ENCODE assay signal across 18 cellular contexts in the genomic region with DNA sequence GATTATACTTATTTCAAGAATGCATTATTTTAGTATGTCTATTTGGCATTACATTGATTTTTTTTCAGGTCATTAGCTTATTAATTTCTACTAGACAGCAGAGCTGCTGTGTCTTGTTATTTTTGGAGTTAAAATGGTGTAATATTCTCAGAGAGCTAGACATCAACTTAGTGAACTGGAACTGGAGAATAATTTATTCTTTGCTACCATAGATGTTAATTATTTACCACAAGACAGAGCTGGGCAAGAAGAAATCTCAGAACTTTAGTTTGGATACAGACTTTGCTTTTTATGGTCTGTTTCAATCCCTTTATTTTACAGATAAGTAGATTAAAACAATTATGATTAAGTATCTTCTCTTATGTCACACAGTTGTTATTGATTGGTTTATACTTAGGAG. TPM values are rescaled to one million over a fixed set of nuclear protein-coding genes. Genes with fewer than 3 reads are reported as not detected.
DNase-seq lines count a peak whose midpoint lies in the region; ATAC-seq and TF ChIP-seq lines count a peak whose summit lies in the region.
"Had no signal": no experiment of that assay in that cellular context is flagged by ENCODE, and none has a peak within 500 bp of the region (broad histone marks: within the 10 kb centered on the region; RNA-seq: fewer than 3 reads in every experiment).

No MANE protein-coding gene starts in this region.

- H3K27me3 ChIP-seq in GM23338 (ENCODE audit: insufficient read depth) (no peaks in the 10 kb centered on the region), hepatocyte (no peaks in the 10 kb centered on the region), PC-3 (ENCODE audit: low read length) (no peaks in the 10 kb centered on the region), right atrium auricular region (no peaks in the 10 kb centered on the region)

- H3K36me3 ChIP-seq in GM23338 (ENCODE audit: insufficient read depth) (no peaks in the 10 kb centered on the region), hepatocyte (replicated peaks; ENCODE audit: insufficient read depth, low read depth) (no peaks in the 10 kb centered on the region), PC-3 (ENCODE audit: low read depth, low read length) (no peaks in the 10 kb centered on the region), right atrium auricular region (no peaks in the 10 kb centered on the region)
- H3K36me3 ChIP-seq: BE2C had no signal

- no peak for ATAC-seq in GM23338
- ATAC-seq in PC-3: no peak
- no peak for ATAC-seq in GM18505 (IDR thresholded peaks at IDR 0.05; ENCODE audit: unreplicated experiment)

- POLR2A ChIA-PET in PC-3 (lab: Charles Lee; ENCODE audit: unreplicated experiment): interaction anchor here (0.6 kb wide), 1 partner anchor 25 kb away, joined by 4 read pairs; no protein-coding TSS in a partner anchor

- H3K9me2 ChIP-seq in GM23338 (ENCODE audit: insufficient read depth) (no peaks in the 10 kb centered on the region; the same call in 1 of the 2 replicates), hepatocyte (replicated peaks; ENCODE audit: insufficient read depth) (no peaks in the 10 kb centered on the region), PC-3 (replicated peaks; ENCODE audit: low read length) (no peaks in the 10 kb centered on the region)

- H4K20me1 ChIP-seq in GM23338 (replicated peaks; ENCODE audit: insufficient read depth) (no peaks in the 10 kb centered on the region), hepatocyte (ENCODE audit: insufficient read depth, poor library complexity, severe bottlenecking) (no peaks in the 10 kb centered on the region), PC-3 (ENCODE audit: low read length) (no peaks in the 10 kb centered on the region)

- no peak overlapping the region for H3K4me3 ChIP-seq in GM23338
- no peak overlapping the region for H3K4me3 ChIP-seq in hepatocyte
- no peak overlapping the region for H3K4me3 ChIP-seq in PC-3 (ENCODE audit: low read length)
- H3K4me3 ChIP-seq in right atrium auricular region: no peak overlapping the region

- no TSS peak for BruUV-seq in PC-3 (replicated peaks; lab: Mats Ljungman, UMichigan)

- intact Hi-C loops in PC-3 (cut with micrococcal nuclease): no loop called here

- H3K36me3 Mint-ChIP-seq in GM23338 (ENCODE audit: low read depth) (no peaks in the 10 kb centered on the region), nephron (ENCODE audit: low read depth) (no peaks in the 10 kb centered on the region)
- H3K36me3 Mint-ChIP-seq: CD4-positive, alpha-beta memory T cell had no signal

- no peaks in the 10 kb centered on the region for H3K9me3 Mint-ChIP-seq in GM23338
- no peaks in the 10 kb centered on the region for H3K9me3 Mint-ChIP-seq in nephron

- H3F3A ChIP-seq in GM23338 (replicated peaks; ENCODE audit: low read depth) (no peaks in the 10 kb centered on the region), PC-3 (ENCODE audit: low read length, unreplicated experiment) (no peaks in the 10 kb centered on the region)

- TF ChIP-seq POLR2A in GM18505 (IDR thresholded peaks at IDR 0.05; ENCODE audit: borderline replicate concordance, extremely low read depth, insufficient read depth, insufficient read length): no peak

- H2AFZ ChIP-seq in GM23338: no peak overlapping the region
- H2AFZ ChIP-seq in hepatocyte: no peak overlapping the region
- H2AFZ ChIP-seq in PC-3 (ENCODE audit: low read length): no peak overlapping the region

- no peaks in the 10 kb centered on the region for H3K79me2 ChIP-seq in GM23338 (replicated peaks; ENCODE audit: insufficient read depth)
- H3K79me2 ChIP-seq in hepatocyte: no peaks in the 10 kb centered on the region
- H3K79me2 ChIP-seq in PC-3 (ENCODE audit: low read length): no peaks in the 10 kb centered on the region

- TF ChIP-seq CTCF in GM23338 (conservative IDR thresholded peaks at IDR 0.05; ENCODE audit: low read depth in 2 of 2): no peak
- TF ChIP-seq CTCF in hepatocyte (IDR thresholded peaks at IDR 0.05; ENCODE audit: poor library complexity): no peak
- no peak for TF ChIP-seq CTCF in nephron (IDR thresholded peaks at IDR 0.05; ENCODE audit: unreplicated experiment in 3 of 3)
- TF ChIP-seq CTCF in PC-3 (conservative IDR thresholded peaks at IDR 0.05; ENCODE audit: low read depth, low read length): no peak
- no peak for TF ChIP-seq CTCF in right atrium auricular region (IDR thresholded peaks at IDR 0.05)

- H3K27me3 Mint-ChIP-seq in GM23338 (ENCODE audit: insufficient read depth, low read depth, poor library complexity) (peaks cover 5% of the 10 kb centered on the region), nephron (ENCODE audit: low read depth) (peaks cover 4% of the 10 kb centered on the region)

- H3K27ac ChIP-seq in GM23338 (ENCODE audit: low read depth) (no peak overlapping the region), hepatocyte (peak overlapping the region; percentile 54), PC-3 (ENCODE audit: low read length) (no peak overlapping the region), right atrium auricular region (no peak overlapping the region)
- H3K27ac ChIP-seq: C4-2B, HL-60 had no signal

- CTCF ChIA-PET in PC-3 (lab: Charles Lee): no interaction called here

- 0 out of 2 replicates have a peak, but pooled peaks cover 10% of the 10 kb centered on the region for H3K4me1 ChIP-seq in GM23338 (ENCODE audit: insufficient read depth)
- peaks cover 9% of the 10 kb centered on the region for H3K4me1 ChIP-seq in hepatocyte (ENCODE audit: insufficient read depth)
- H3K4me1 ChIP-seq in PC-3 (ENCODE audit: insufficient read depth, low read length): peaks cover under 1% of the 10 kb centered on the region; the same call in 1 of the 2 replicates
- no peaks in the 10 kb centered on the region for H3K4me1 ChIP-seq in right atrium auricular region
- H3K4me1 ChIP-seq: BE2C had no signal

- no peak overlapping the region for H3K9ac ChIP-seq in PC-3 (ENCODE audit: low read length)

- 0 out of 2 replicates have a peak overlapping the region, but pooled peaks have one; percentile 19 for H3K27ac Mint-ChIP-seq in GM23338
- peak overlapping the region; percentile 75 to 96 (median 79) for H3K27ac Mint-ChIP-seq in nephron
- H3K27ac Mint-ChIP-seq: CD4-positive, alpha-beta memory T cell; HFFc6 had no signal

- H3K4me2 ChIP-seq in GM23338: no peak overlapping the region
- peak overlapping the region; percentile 44 for H3K4me2 ChIP-seq in hepatocyte
- no peak overlapping the region for H3K4me2 ChIP-seq in PC-3 (ENCODE audit: low read length)

- H3K4me1 Mint-ChIP-seq in GM23338 (peaks cover 12% of the 10 kb centered on the region), nephron (peaks cover 13% of the 10 kb centered on the region)
- H3K4me1 Mint-ChIP-seq: CD4-positive, alpha-beta memory T cell had no signal

- no peak for DNase-seq in GM23338 (ENCODE audit: low spot score)
- no peak for DNase-seq in hepatocyte (ENCODE audit: low spot score)
- peak; percentile 36 for DNase-seq in left kidney (ENCODE audit: low read depth, low spot score)
- DNase-seq in PC-3: no peak
- DNase-seq in NK-92 treated with Interleukin-12 subunit alpha and Interleukin-12 subunit beta, amount 100 ng/mL, for 24 hours (lab: John Stamatoyannopoulos, UW): no peak
- DNase-seq in right atrium auricular region (ENCODE audit: low spot score): no peak
- DNase-seq: BE2C; CD4-positive, alpha-beta memory T cell; DND-41; GDM1; HCEC 1CT; HFFc6; IMR-90; KBM-7 had no signal

- H3K4me3 Mint-ChIP-seq in GM23338: no peak overlapping the region
- peak overlapping the region in 1 of 3 experiments; percentile 40 for H3K4me3 Mint-ChIP-seq in nephron
- H3K4me3 Mint-ChIP-seq: CD4-positive, alpha-beta memory T cell; HFFc6 had no signal

- H3K9me3 ChIP-seq in hepatocyte (ENCODE audit: low read depth) (no peaks in the 10 kb centered on the region), PC-3 (ENCODE audit: low read length) (no peaks in the 10 kb centered on the region), right atrium auricular region (no peaks in the 10 kb centered on the region)
- H3K9me3 ChIP-seq: BE2C had no signal

TF ChIP-seq in GM23338, 12 proteins besides CTCF, POLR2A, EP300 and RAD21 (continues in another document):
- TF ChIP-seq, protein P1, sequence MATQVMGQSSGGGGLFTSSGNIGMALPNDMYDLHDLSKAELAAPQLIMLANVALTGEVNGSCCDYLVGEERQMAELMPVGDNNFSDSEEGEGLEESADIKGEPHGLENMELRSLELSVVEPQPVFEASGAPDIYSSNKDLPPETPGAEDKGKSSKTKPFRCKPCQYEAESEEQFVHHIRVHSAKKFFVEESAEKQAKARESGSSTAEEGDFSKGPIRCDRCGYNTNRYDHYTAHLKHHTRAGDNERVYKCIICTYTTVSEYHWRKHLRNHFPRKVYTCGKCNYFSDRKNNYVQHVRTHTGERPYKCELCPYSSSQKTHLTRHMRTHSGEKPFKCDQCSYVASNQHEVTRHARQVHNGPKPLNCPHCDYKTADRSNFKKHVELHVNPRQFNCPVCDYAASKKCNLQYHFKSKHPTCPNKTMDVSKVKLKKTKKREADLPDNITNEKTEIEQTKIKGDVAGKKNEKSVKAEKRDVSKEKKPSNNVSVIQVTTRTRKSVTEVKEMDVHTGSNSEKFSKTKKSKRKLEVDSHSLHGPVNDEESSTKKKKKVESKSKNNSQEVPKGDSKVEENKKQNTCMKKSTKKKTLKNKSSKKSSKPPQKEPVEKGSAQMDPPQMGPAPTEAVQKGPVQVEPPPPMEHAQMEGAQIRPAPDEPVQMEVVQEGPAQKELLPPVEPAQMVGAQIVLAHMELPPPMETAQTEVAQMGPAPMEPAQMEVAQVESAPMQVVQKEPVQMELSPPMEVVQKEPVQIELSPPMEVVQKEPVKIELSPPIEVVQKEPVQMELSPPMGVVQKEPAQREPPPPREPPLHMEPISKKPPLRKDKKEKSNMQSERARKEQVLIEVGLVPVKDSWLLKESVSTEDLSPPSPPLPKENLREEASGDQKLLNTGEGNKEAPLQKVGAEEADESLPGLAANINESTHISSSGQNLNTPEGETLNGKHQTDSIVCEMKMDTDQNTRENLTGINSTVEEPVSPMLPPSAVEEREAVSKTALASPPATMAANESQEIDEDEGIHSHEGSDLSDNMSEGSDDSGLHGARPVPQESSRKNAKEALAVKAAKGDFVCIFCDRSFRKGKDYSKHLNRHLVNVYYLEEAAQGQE (IDR thresholded peaks at IDR 0.05; ENCODE audit: unreplicated experiment): no peak

RNA-seq across cellular contexts. Expression of a gene that starts 10.2 kb away (rescaled TPM):
- 4.1 and 9.1 TPM in 2 replicates for total RNA-seq in GM23338 (2014; rRNA removed; shearing (Covaris generic))
- polyA plus RNA-seq in GM23338 (2016; fragmentation: Nextera tagmentation; extraction: Ambion mirVana) (3.9 and 5.6 TPM in 2 replicates), hepatocyte (57.4 and 76.9 TPM in 2 replicates)
- total RNA-seq in hepatocyte (129 and 150 TPM in 2 replicates), PC-3 (2014; rRNA removed) (32.3 and 33.5 TPM in 2 replicates), right atrium auricular region (1 to 10 TPM; 1.4 to 3.1 TPM)
- total RNA-seq: HFFc6, IMR-90 had no signal
- polyA plus RNA-seq: IMR-90 had no signal
